ENCODE assay signal across 8 cellular contexts in the genomic region with DNA sequence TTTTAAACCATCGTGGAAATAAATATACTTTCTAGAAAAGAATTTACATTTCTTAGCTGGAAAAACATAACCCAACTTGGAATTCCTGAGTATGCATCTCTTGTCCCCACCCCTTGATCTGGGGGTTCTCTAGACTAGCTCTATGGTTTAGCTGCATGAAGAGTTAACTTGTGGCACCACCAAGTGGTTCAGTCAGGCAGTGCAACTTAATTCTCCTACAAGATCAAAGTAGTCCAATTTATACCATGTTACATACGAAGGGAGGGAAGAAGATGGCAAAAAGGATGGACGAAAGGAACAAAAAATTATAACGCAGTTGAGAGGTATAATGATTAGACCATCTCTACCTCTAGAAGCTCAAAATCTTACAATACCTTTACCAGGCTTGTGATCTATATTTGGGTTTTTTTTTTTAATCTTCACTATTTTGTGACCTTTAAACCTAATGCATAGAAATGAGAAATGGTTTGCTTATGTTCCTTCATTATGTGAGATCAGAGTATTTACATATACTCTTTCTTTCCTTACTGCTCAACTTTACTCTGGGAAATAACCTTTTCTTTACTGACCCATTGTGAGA. TPM values are rescaled to one million over a fixed set of nuclear protein-coding genes. Genes with fewer than 3 reads are reported as not detected.
A peak's percentile ranks its signal among the peaks of the same experiment; 100 is the strongest.
DNase-seq lines count a peak whose midpoint lies in the region; ATAC-seq and TF ChIP-seq lines count a peak whose summit lies in the region.

No MANE protein-coding gene starts in this region.

- no peaks in the 10 kb centered on the region for H3K9me3 Mint-ChIP-seq in mesothelial cell of epicardium

- TF ChIP-seq CTCF in GM13976 (IDR thresholded peaks at IDR 0.05; ENCODE audit: borderline replicate concordance, control extremely low read depth, extremely low read depth, insufficient read depth, missing control alignments) (peak; percentile 82), mesothelial cell of epicardium (IDR thresholded peaks at IDR 0.05; ENCODE audit: unreplicated experiment) (peak; percentile 70)

- DNase-seq in AG08395 (ENCODE audit: low spot score) (peak; percentile 82), GM13976 (ENCODE audit: low spot score) (peak; percentile 75), NCI-H345 treated with DMSO at 0.1 percent for 48 hours (lab: John Stamatoyannopoulos, UW; ENCODE audit: unreplicated experiment) (peak; percentile 48), ecto neural progenitor cell (ENCODE audit: low spot score) (peak; percentile 63), mesothelial cell of epicardium (ENCODE audit: low spot score in 2 of 2, unreplicated experiment in 2 of 2) (peak in 1 of 2 experiments; percentile 70)
- DNase-seq in activated CD4-positive, alpha-beta T cell treated with anti-CD3 and anti-CD28 coated beads, Interleukin-2, amount 50 U/mL, for 1 hour, result peak; percentile 52
- DNase-seq in stimulated activated CD8-positive, alpha-beta memory T cell treated with anti-CD3 and anti-CD28 coated beads, Interleukin-7, amount 100 ng/mL, for 4 hours (ENCODE audit: low read depth in 2 of 2), result peak; percentile 22 to 36

- peaks cover 19% of the 10 kb centered on the region for H3K36me3 Mint-ChIP-seq in mesothelial cell of epicardium

- H3K27ac Mint-ChIP-seq in mesothelial cell of epicardium, result no peak overlapping the region

- H3K4me1 Mint-ChIP-seq in mesothelial cell of epicardium, result no peaks in the 10 kb centered on the region

- in situ Hi-C loops in GM13976 (cut with MboI; ENCODE audit: low sequenced_read_pairs, unreplicated experiment), result loop anchor here (10.0 kb wide), 1 partner anchor 277 kb away; no protein-coding TSS in a partner anchor

- ATAC-seq in HG03060 (IDR thresholded peaks at IDR 0.05; ENCODE audit: low read depth, unreplicated experiment), result peak; percentile 67

- H3K4me3 Mint-ChIP-seq in mesothelial cell of epicardium, result no peak overlapping the region

- H3K27me3 Mint-ChIP-seq in mesothelial cell of epicardium (ENCODE audit: low read depth), result no peaks in the 10 kb centered on the region

RNA-seq across cellular contexts. Expression of gene ALKBH3, which starts 28.5 kb away (rescaled TPM):
- 24.3 to 29.2 TPM (median 26.8 TPM) in 3 replicates for total RNA-seq in mesothelial cell of epicardium
